1 cellular context compared by ENCODE assay signal in the genomic region with DNA sequence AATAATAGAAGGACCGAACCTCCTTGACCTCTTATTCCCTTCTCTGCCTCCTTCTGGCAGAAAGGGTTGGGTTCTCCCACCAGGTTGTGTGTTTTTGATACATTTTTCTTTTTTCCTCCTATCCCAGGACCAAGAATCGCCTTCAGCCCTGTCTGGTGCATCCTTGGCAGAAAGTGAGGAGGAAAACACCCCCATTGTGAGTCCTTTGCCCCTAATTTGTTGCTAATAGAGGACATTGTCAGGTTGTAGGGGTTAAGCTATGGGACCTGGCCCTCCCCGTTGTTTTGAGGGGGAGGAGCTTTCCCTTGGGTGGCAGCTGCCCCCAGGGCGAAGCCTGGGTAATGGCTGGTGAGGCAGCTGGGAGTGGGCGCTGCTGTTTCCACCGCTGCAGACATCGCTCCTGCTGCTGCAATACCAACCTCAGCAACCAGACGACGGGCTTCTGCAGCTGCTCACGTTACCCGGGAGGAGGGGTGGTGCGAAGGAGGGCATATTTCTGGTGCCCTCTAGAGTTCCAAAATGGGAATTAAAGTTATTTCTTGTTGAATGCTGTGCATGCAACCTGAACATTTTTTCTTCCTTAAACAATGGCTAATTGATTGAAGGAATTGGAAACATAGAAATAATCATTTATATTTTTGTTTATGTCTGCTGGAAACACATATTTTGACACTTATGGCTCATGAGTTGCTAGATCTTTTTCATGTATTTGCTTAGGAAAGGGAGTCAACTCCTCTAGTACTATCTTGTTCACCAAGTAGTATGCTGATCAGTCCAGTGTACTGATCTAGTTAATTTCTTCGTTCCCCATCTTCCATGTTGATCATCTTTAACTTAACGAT.
TF ChIP-seq lines count a peak whose summit lies in the region.

No MANE protein-coding gene starts in this region.

TF ChIP-seq in K562, 482 proteins besides CTCF, POLR2A, EP300 and RAD21 (continued from another document):
- TF ChIP-seq VEZF1 (CRISPR knock-in tag; IDR thresholded peaks at IDR 0.05) (peak; percentile 84), L3MBTL2 (IDR thresholded peaks at IDR 0.05) (0 out of 2 replicates have a peak, but pooled peaks have one; percentile 4), TFAM (CRISPR knock-in tag; conservative IDR thresholded peaks at IDR 0.05) (no peak), SMC3 (conservative IDR thresholded peaks at IDR 0.05; ENCODE audit: insufficient read depth, low read depth, low read length) (0 out of 2 replicates have a peak, but pooled peaks have one; percentile 13), XRCC5 (IDR thresholded peaks at IDR 0.05; ENCODE audit: low read depth, low read length) (peak; percentile 77; the same call in 1 of the 2 replicates), MAZ (CRISPR knock-in tag; conservative IDR thresholded peaks at IDR 0.05 in 1 of 2, IDR thresholded peaks at IDR 0.05 in 1 of 2) (peak; percentile 42 to 71; a peak in 2 of 4 replicates), DACH1 (IDR thresholded peaks at IDR 0.05; ENCODE audit: partially characterized antibody) (peak; percentile 43), CEBPB (tag; IDR thresholded peaks at IDR 0.05) (0 out of 2 replicates have a peak, but pooled peaks have one; percentile 7), OTX1 (CRISPR knock-in tag; IDR thresholded peaks at IDR 0.05) (no peak), ZBTB1 (CRISPR knock-in tag; IDR thresholded peaks at IDR 0.05; ENCODE audit: borderline replicate concordance, low read depth) (no peak), HDAC1 (IDR thresholded peaks at IDR 0.05) (peak in 1 of 2 experiments; percentile 47; a peak in 2 of 4 replicates), ZBTB40 (IDR thresholded peaks at IDR 0.05) (no peak), ZBTB40 (CRISPR knock-in tag; IDR thresholded peaks at IDR 0.05) (peak; percentile 38; the same call in 1 of the 2 replicates), KLF13 (tag; IDR thresholded peaks at IDR 0.05; ENCODE audit: borderline replicate concordance, low read depth) (no peak), KLF16 (IDR thresholded peaks at IDR 0.05) (0 out of 2 replicates have a peak, but pooled peaks have one; percentile 21), PHTF2 (CRISPR knock-in tag; IDR thresholded peaks at IDR 0.05) (no peak), BHLHE40 (IDR thresholded peaks at IDR 0.05; ENCODE audit: low read length) (peak; percentile 91), CREM (IDR thresholded peaks at IDR 0.05; ENCODE audit: low read depth) (0 out of 2 replicates have a peak, but pooled peaks have one; percentile 48), NR2C1 (IDR thresholded peaks at IDR 0.05) (0 out of 2 replicates have a peak, but pooled peaks have one; percentile 28), NR2C1 (tag; IDR thresholded peaks at IDR 0.05) (no peak)
- TF ChIP-seq, protein P1, sequence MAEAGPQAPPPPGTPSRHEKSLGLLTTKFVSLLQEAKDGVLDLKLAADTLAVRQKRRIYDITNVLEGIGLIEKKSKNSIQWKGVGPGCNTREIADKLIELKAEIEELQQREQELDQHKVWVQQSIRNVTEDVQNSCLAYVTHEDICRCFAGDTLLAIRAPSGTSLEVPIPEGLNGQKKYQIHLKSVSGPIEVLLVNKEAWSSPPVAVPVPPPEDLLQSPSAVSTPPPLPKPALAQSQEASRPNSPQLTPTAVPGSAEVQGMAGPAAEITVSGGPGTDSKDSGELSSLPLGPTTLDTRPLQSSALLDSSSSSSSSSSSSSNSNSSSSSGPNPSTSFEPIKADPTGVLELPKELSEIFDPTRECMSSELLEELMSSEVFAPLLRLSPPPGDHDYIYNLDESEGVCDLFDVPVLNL (CRISPR knock-in tag; IDR thresholded peaks at IDR 0.05; ENCODE audit: low read depth) = no peak
- TF ChIP-seq, protein P2, sequence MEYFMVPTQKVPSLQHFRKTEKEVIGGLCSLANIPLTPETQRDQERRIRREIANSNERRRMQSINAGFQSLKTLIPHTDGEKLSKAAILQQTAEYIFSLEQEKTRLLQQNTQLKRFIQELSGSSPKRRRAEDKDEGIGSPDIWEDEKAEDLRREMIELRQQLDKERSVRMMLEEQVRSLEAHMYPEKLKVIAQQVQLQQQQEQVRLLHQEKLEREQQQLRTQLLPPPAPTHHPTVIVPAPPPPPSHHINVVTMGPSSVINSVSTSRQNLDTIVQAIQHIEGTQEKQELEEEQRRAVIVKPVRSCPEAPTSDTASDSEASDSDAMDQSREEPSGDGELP (CRISPR knock-in tag; IDR thresholded peaks at IDR 0.05; ENCODE audit: borderline replicate concordance) = peak; percentile 81
